In genomic region chr17:19753661-19754463, GRCh38 we compare ENCODE assay signal across 9 cellular contexts. TPM values are rescaled to one million over a fixed set of nuclear protein-coding genes. Genes with fewer than 3 reads are reported as not detected.
DNase-seq lines count a peak whose midpoint lies in the region; ATAC-seq, FAIRE-seq and TF ChIP-seq lines count a peak whose summit lies in the region.
"Had no signal": no experiment of that assay in that cellular context is flagged by ENCODE, and none has a peak within 500 bp of the region (broad histone marks: within the 10 kb centered on the region; RNA-seq: fewer than 3 reads in every experiment).

No MANE protein-coding gene starts in this region.

- H3K4me1 ChIP-seq in keratinocyte (ENCODE audit: control insufficient read depth, extremely low read depth, insufficient read depth, low read length) (peaks cover 44% of the 10 kb centered on the region), transverse colon (peaks cover 7 to 17% (median 15%) of the 10 kb centered on the region in 4 donors), trophoblast cell (ENCODE audit: control insufficient read depth in 1 of 2, insufficient read depth in 2 of 2, low read length in 2 of 2) (no peaks in the 10 kb centered on the region)

- no peak overlapping the region for H4K91ac ChIP-seq in trophoblast cell (ENCODE audit: low read depth, low read length)

- H3K9me3 ChIP-seq in keratinocyte (ENCODE audit: control insufficient read depth, low read depth, low read length) = no peaks in the 10 kb centered on the region
- H3K9me3 ChIP-seq in transverse colon = no peaks in the 10 kb centered on the region
- H3K9me3 ChIP-seq in trophoblast cell (ENCODE audit: insufficient read depth, low read depth, low read length) = peaks cover 7% of the 10 kb centered on the region
- H3K9me3 ChIP-seq: ovary had no signal

- H2AFZ ChIP-seq in keratinocyte (ENCODE audit: control insufficient read depth, low read length) (peak overlapping the region; percentile 53), trophoblast cell (ENCODE audit: insufficient read depth, low read length, poor library complexity) (no peak overlapping the region)

- H3K9me1 ChIP-seq in keratinocyte (ENCODE audit: control insufficient read depth, extremely low read depth, insufficient read depth, low read length) = no peaks in the 10 kb centered on the region

- WGBS in transverse colon (ENCODE audit: low coverage in 1 of 2), 2 donors = 68 to 82% methylated on average over 4 to 12 of the region's 12 CpGs
- no CpG with 5 or more reads among the region's 12 CpGs for WGBS in trophoblast cell (ENCODE audit: extremely low coverage, insufficient coverage, insufficient read length)

- H3K9me3 Mint-ChIP-seq in activated B cell treated with CpG ODN at 0.5 μM for 24 hours = no peaks in the 10 kb centered on the region
- no peaks in the 10 kb centered on the region for H3K9me3 Mint-ChIP-seq in activated T-cell treated with anti-CD3 and anti-CD28 coated beads, Interleukin-2, amount 50 U/mL, for 4 hours

- intact Hi-C loops in Right ventricle myocardium inferior (cut with DNase I) = loop anchor here (5.0 to 10.0 kb wide), 2 partner anchors 49 to 107 kb away; partner anchors contain the start of gene ALDH3A2
- intact Hi-C loops in cardiac septum (cut with DNase I) = loop anchor here (5.0 kb wide), 2 partner anchors 47 to 107 kb away; partner anchors contain the start of gene ALDH3A2
- intact Hi-C loops in activated B cell treated with CpG ODN at 0.5 μM for 24 hours (cut with micrococcal nuclease) = loop anchor here (2.0 kb wide), 1 partner anchor 105 kb away; the partner anchor contains the start of gene ALDH3A2
- intact Hi-C loops in transverse colon (cut with DNase I; ENCODE audit: low total_unique reads) = no loop called here

- H3K4me3 ChIP-seq in keratinocyte (ENCODE audit: control insufficient read depth in 2 of 3, extremely low read depth in 1 of 3, insufficient read depth in 2 of 3, low read depth in 1 of 3, low read length in 3 of 3) (peak overlapping the region in 2 of 3 experiments; percentile 6 to 35), transverse colon (no peak overlapping the region), trophoblast cell (ENCODE audit: low read depth, low read length) (no peak overlapping the region)
- H3K4me3 ChIP-seq: ovary had no signal

- no peak for TF ChIP-seq POLR2A in transverse colon (IDR thresholded peaks at IDR 0.05)

- no peak for TF ChIP-seq CTCF in activated B cell treated with CpG ODN at 0.5 μM for 24 hours (IDR thresholded peaks at IDR 0.05)
- TF ChIP-seq CTCF in keratinocyte (optimal IDR thresholded peaks at IDR 0.05 in 1 of 3, IDR thresholded peaks at IDR 0.05 in 1 of 3, conservative IDR thresholded peaks at IDR 0.05 in 1 of 3; ENCODE audit: extremely low read depth in 1 of 3, insufficient read depth in 2 of 3, low read length in 3 of 3) = peak; percentile 86 to 97 (median 88)
- TF ChIP-seq CTCF in transverse colon (IDR thresholded peaks at IDR 0.05) = peak; percentile 36 to 69 (median 61)

- peak overlapping the region; percentile 64 for H3K4me3 Mint-ChIP-seq in activated B cell treated with CpG ODN at 0.5 μM for 24 hours
- H3K4me3 Mint-ChIP-seq in activated T-cell treated with anti-CD3 and anti-CD28 coated beads, Interleukin-2, amount 50 U/mL, for 4 hours = no peak overlapping the region

- TF ChIP-seq EP300 in transverse colon (IDR thresholded peaks at IDR 0.05; ENCODE audit: low read depth) = no peak

- no peaks in the 10 kb centered on the region for H3K79me1 ChIP-seq in trophoblast cell (ENCODE audit: low read length)

- H3K27me3 Mint-ChIP-seq in activated B cell treated with CpG ODN at 0.5 μM for 24 hours = peaks cover 14% of the 10 kb centered on the region
- peaks cover 13% of the 10 kb centered on the region for H3K27me3 Mint-ChIP-seq in activated T-cell treated with anti-CD3 and anti-CD28 coated beads, Interleukin-2, amount 50 U/mL, for 4 hours (ENCODE audit: low read depth)

- H3K36me3 ChIP-seq in keratinocyte (ENCODE audit: control insufficient read depth in 2 of 2, extremely low read depth in 1 of 2, insufficient read depth in 2 of 2, low read length in 2 of 2) (no peaks in the 10 kb centered on the region), transverse colon (no peaks in the 10 kb centered on the region), trophoblast cell (ENCODE audit: control insufficient read depth in 1 of 2, insufficient read depth in 2 of 2, low read length in 2 of 2) (no peaks in the 10 kb centered on the region)
- H3K36me3 ChIP-seq: ovary had no signal

- no peak overlapping the region for H3K18ac ChIP-seq in trophoblast cell (ENCODE audit: low read length)

- no peak overlapping the region for H2BK12ac ChIP-seq in trophoblast cell (ENCODE audit: low read length)

- H3K9ac ChIP-seq in keratinocyte (ENCODE audit: control insufficient read depth, extremely low read depth, insufficient read depth, low read length) (peak overlapping the region; percentile 57), trophoblast cell (ENCODE audit: low read length) (no peak overlapping the region)

- H4K8ac ChIP-seq in trophoblast cell (ENCODE audit: low read depth, low read length) = no peak overlapping the region

- H2BK120ac ChIP-seq in trophoblast cell (ENCODE audit: insufficient read depth, low read length, poor library complexity) = no peak overlapping the region

- no peak overlapping the region for H2AK5ac ChIP-seq in trophoblast cell (ENCODE audit: low read length)

- ATAC-seq in Right ventricle myocardium inferior = peak; percentile 74
- ATAC-seq in activated B cell treated with CpG ODN at 0.5 μM for 24 hours (ENCODE audit: low read depth) = no peak
- ATAC-seq in HG03378 (IDR thresholded peaks at IDR 0.05; ENCODE audit: unreplicated experiment) = no peak
- no peak for ATAC-seq in activated T-cell treated with anti-CD3 and anti-CD28 coated beads, Interleukin-2, amount 50 U/mL, for 4 hours

- H4K12ac ChIP-seq in trophoblast cell (ENCODE audit: low read depth, low read length) = no peak overlapping the region

- H3K27ac ChIP-seq in keratinocyte (ENCODE audit: control insufficient read depth, insufficient read depth, low read length) (peak overlapping the region; percentile 95), transverse colon (peak overlapping the region in 2 of 4 donors; percentile 72 to 76), trophoblast cell (ENCODE audit: low read depth, low read length) (no peak overlapping the region)
- H3K27ac ChIP-seq: ovary had no signal

- peaks cover 45% of the 10 kb centered on the region for H3K4me1 Mint-ChIP-seq in activated B cell treated with CpG ODN at 0.5 μM for 24 hours
- peaks cover 5% of the 10 kb centered on the region for H3K4me1 Mint-ChIP-seq in activated T-cell treated with anti-CD3 and anti-CD28 coated beads, Interleukin-2, amount 50 U/mL, for 4 hours (ENCODE audit: low read depth)

- in situ Hi-C loops in transverse colon (cut with MboI; ENCODE audit: low pct_ligation_motif_present in 1 of 4, low pct_unique_long_range_greater_than_20kb in 1 of 4, low sequenced_read_pairs in 3 of 4) = loop anchor here (25.0 kb wide), 2 partner anchors 92 to 392 kb away; partner anchors contain the start of gene B9D1 (in 3 of the 4)

- CTCF ChIA-PET in activated B cell treated with CpG ODN at 0.5 μM for 24 hours (lab: Charles Lee) = interaction anchor here (1.3 to 4.5 kb wide), 4 partner anchors 9 to 391 kb away, joined by 3 to 33 read pairs (median 8); partner anchors contain the start of genes ALDH3A2 and B9D1

- H3K23ac ChIP-seq in trophoblast cell (ENCODE audit: low read length) = no peak overlapping the region

- no peak overlapping the region for H3K14ac ChIP-seq in trophoblast cell (ENCODE audit: low read length)

- no peaks in the 10 kb centered on the region for H3K36me3 Mint-ChIP-seq in activated B cell treated with CpG ODN at 0.5 μM for 24 hours (ENCODE audit: low read depth)
- no peaks in the 10 kb centered on the region for H3K36me3 Mint-ChIP-seq in activated T-cell treated with anti-CD3 and anti-CD28 coated beads, Interleukin-2, amount 50 U/mL, for 4 hours (ENCODE audit: insufficient read depth)

- peak; percentile 94 for FAIRE-seq in keratinocyte (lab: Jason Lieb, UNC)

- no peaks in the 10 kb centered on the region for H4K20me1 ChIP-seq in keratinocyte (ENCODE audit: control insufficient read depth, extremely low read depth, insufficient read depth, low read length)

- H3K4ac ChIP-seq in trophoblast cell (ENCODE audit: low read depth, low read length) = no peak overlapping the region

- H3K27ac Mint-ChIP-seq in activated B cell treated with CpG ODN at 0.5 μM for 24 hours = peak overlapping the region; percentile 74

- H3K4me2 ChIP-seq in keratinocyte (ENCODE audit: control insufficient read depth, extremely low read depth, insufficient read depth, low read depth, low read length) (peak overlapping the region; percentile 72), trophoblast cell (ENCODE audit: low read length) (no peak overlapping the region)

- POLR2A ChIA-PET in activated B cell treated with CpG ODN at 0.5 μM for 24 hours (lab: Charles Lee) = interaction anchor here (1.0 to 2.1 kb wide), 3 partner anchors 9 to 376 kb away, joined by 3 to 15 read pairs (median 3); partner anchors contain the start of genes ALDH3A2 and MAPK7

- no peak overlapping the region for H2BK5ac ChIP-seq in trophoblast cell (ENCODE audit: low read depth, low read length, poor library complexity)

- DNase-seq in Right ventricle myocardium inferior (ENCODE audit: missing footprints) (peak; percentile 62), cardiac septum (ENCODE audit: low spot score) (no peak), activated B cell treated with CpG ODN at 0.5 μM for 24 hours (no peak), keratinocyte (ENCODE audit: low read depth, low spot score) (no peak), transverse colon (peak; percentile 64), trophoblast cell (no peak)
- no peak for DNase-seq in activated T-cell treated with anti-CD3 and anti-CD28 coated beads, Interleukin-2, amount 50 U/mL, for 4 hours

- H3K79me2 ChIP-seq in keratinocyte (ENCODE audit: control insufficient read depth, insufficient read depth, low read length) (no peaks in the 10 kb centered on the region), trophoblast cell (ENCODE audit: control insufficient read depth, insufficient read depth, low read length, poor library complexity) (no peaks in the 10 kb centered on the region)

- dilution Hi-C loops in keratinocyte (cut with MboI; ENCODE audit: extremely low pct_ligation_motif_present, low sequenced_read_pairs) = no loop called here

- H3K27me3 ChIP-seq in keratinocyte (ENCODE audit: control insufficient read depth, extremely low read depth, insufficient read depth, low read length) (no peaks in the 10 kb centered on the region), transverse colon (no peaks in the 10 kb centered on the region), trophoblast cell (ENCODE audit: insufficient read depth, low read length) (no peaks in the 10 kb centered on the region)
- H3K27me3 ChIP-seq: ovary had no signal

RNA-seq across cellular contexts. Expression of gene ALDH3A1, which starts 5.8 kb away (rescaled TPM):
- total RNA-seq in Right ventricle myocardium inferior (not detected), cardiac septum (0.24 TPM), activated B cell treated with CpG ODN at 0.5 μM for 24 hours (not detected in 2 replicates), transverse colon (10 to 100 TPM in 1 of 4 donors, 1 to 10 TPM in 3; 1.2 to 15.3 (median 3.4) TPM)
- polyA plus RNA-seq in keratinocyte = 2.0 to 8.4 TPM (median 5.8 TPM) in 3 replicates
- 1.5 TPM for polyA plus RNA-seq in keratinocyte (2011; ENCODE audit: low read depth)
- polyA plus RNA-seq in keratinocyte (2011; cell fraction: cytosol; rRNA removed) = 5.9 and 11.1 TPM in 2 replicates
- 6.9 and 10.3 TPM in 2 replicates for polyA plus RNA-seq in keratinocyte (2011; cell fraction: nucleus; rRNA removed)
- 1.9 and 4.5 TPM in 2 replicates for polyA plus RNA-seq in keratinocyte (2012; ENCODE audit: low replicate concordance)
- polyA minus RNA-seq in keratinocyte = 0.89 to 6.7 TPM (median 3.4 TPM) in 3 replicates
- polyA minus RNA-seq in keratinocyte (2011; cell fraction: cytosol; rRNA and poly(A)+ RNA removed) = 7.3 TPM
- polyA minus RNA-seq in keratinocyte (2011; cell fraction: nucleus; rRNA and poly(A)+ RNA removed) = 4.6 and 5.6 TPM in 2 replicates
- 0.03 TPM in 1 of 2 replicates, not detected in the other for polyA plus RNA-seq in trophoblast cell (2013)
- not detected for total RNA-seq in activated T-cell treated with anti-CD3 and anti-CD28 coated beads, Interleukin-2, amount 50 U/mL, for 4 hours

RNA-seq across cellular contexts. Expression of gene SLC47A2, which starts 37.5 kb away (rescaled TPM):
- not detected for total RNA-seq in Right ventricle myocardium inferior
- total RNA-seq in cardiac septum = not detected
- total RNA-seq in activated B cell treated with CpG ODN at 0.5 μM for 24 hours = not detected in 2 replicates
- polyA plus RNA-seq in keratinocyte = 0.15 to 2.2 TPM (median 0.88 TPM) in 3 replicates
- polyA plus RNA-seq in keratinocyte (2011; ENCODE audit: low read depth) = not detected
- polyA plus RNA-seq in keratinocyte (2011; cell fraction: cytosol; rRNA removed) = 0.05 and 0.08 TPM in 2 replicates
- 1.4 and 2.0 TPM in 2 replicates for polyA plus RNA-seq in keratinocyte (2011; cell fraction: nucleus; rRNA removed)
- 0.16 and 0.21 TPM in 2 replicates for polyA plus RNA-seq in keratinocyte (2012; ENCODE audit: low replicate concordance)
- 0.56 to 3.0 TPM (median 0.83 TPM) in 3 replicates for polyA minus RNA-seq in keratinocyte
- polyA minus RNA-seq in keratinocyte (2011; cell fraction: cytosol; rRNA and poly(A)+ RNA removed) = not detected
- polyA minus RNA-seq in keratinocyte (2011; cell fraction: nucleus; rRNA and poly(A)+ RNA removed) = 0.74 and 1.1 TPM in 2 replicates
- total RNA-seq in transverse colon = 1 to 10 TPM in 1 of 4 donors, under 1 TPM in 2, not detected in 1; 0.27 to 1.1 (median 0.32) TPM
- polyA plus RNA-seq in trophoblast cell (2013) = not detected in 2 replicates
- total RNA-seq in activated T-cell treated with anti-CD3 and anti-CD28 coated beads, Interleukin-2, amount 50 U/mL, for 4 hours = not detected
- polyA plus RNA-seq: ovary had no signal

Comparison
In these comparisons a context has a peak if more than half of its experiments do, and no peak if none do; other contexts are left out.
1. DNase-seq: peak in Right ventricle myocardium inferior (single experiment) and transverse colon (single experiment); none in cardiac septum (single experiment), activated B cell treated with CpG ODN at 0.5 μM for 24 hours (single experiment), keratinocyte (single experiment), trophoblast cell (0 of 2) and activated T-cell treated with anti-CD3 and anti-CD28 coated beads, Interleukin-2, amount 50 U/mL, for 4 hours (single experiment).
2. H3K4me3 ChIP-seq: peak in keratinocyte (2 of 3); none in transverse colon (0 of 4) and trophoblast cell (single experiment).